ENCODE assay signal across 2 cellular contexts in genomic region chr2:24939353-24939752, GRCh38.
TF ChIP-seq lines count a peak whose summit lies in the region.

No MANE protein-coding gene starts in this region.

TF ChIP-seq in HepG2, 621 proteins besides CTCF, POLR2A, EP300 and RAD21:
- no peak for TF ChIP-seq CEBPB (IDR thresholded peaks at IDR 0.05; ENCODE audit: borderline replicate concordance, low read depth, low read length)
- TF ChIP-seq ZNF629 (CRISPR knock-in tag; conservative IDR thresholded peaks at IDR 0.05) = peak; percentile 78

TF ChIP-seq in K562, 482 proteins besides CTCF, POLR2A, EP300 and RAD21:
- TF ChIP-seq ZBTB5 (IDR thresholded peaks at IDR 0.05) = no peak
- no peak for TF ChIP-seq CUX1 (CRISPR knock-in tag; IDR thresholded peaks at IDR 0.05)
- peak; percentile 79 for TF ChIP-seq RBM25 (IDR thresholded peaks at IDR 0.05; ENCODE audit: low read depth, low read length, severe bottlenecking)
- peak; percentile 49; the same call in 1 of the 2 replicates for TF ChIP-seq BCOR (IDR thresholded peaks at IDR 0.05)
- peak; percentile 13 to 42; a peak in 1 of 4 replicates for TF ChIP-seq KDM1A (IDR thresholded peaks at IDR 0.05)
